26 cellular contexts compared by ENCODE assay signal in the genomic region with DNA sequence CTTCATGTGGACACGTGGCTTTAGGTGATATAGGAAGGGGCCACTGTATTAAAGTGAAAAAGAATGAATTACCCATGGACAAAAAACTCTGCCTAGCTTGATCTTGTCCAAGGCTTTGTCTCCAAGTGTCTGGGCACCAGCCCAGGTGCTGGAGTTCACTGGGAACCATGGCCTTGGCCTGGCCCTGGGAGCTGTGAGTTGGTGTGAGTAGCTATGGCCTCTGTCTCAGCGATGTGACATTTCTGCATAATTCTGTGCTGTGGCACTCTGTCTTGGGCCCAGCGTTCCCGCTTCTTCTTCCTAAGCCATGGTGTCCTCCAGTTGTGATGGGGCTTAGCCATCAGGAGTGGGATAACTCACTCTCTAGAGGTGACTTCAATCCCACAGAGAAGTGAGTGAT.
"Had no signal": no experiment of that assay in that cellular context is flagged by ENCODE, and none has a peak within 500 bp of the region (broad histone marks: within the 10 kb centered on the region; RNA-seq: fewer than 3 reads in every experiment).

No MANE protein-coding gene starts in this region.

- H3K27me3 ChIP-seq: neural progenitor cell, neutrophil, ovary, testis, thyroid gland, transverse colon, upper lobe of left lung had no signal

- H3K27ac ChIP-seq: left ventricle myocardium inferior, neural progenitor cell, neutrophil, ovary, spleen, testis, thyroid gland, transverse colon, upper lobe of left lung had no signal

- H3K4me1 Mint-ChIP-seq: mesothelial cell of epicardium; naive B cell; natural killer cell; stimulated activated effector memory CD8-positive, alpha-beta T cell treated with anti-CD3 and anti-CD28 coated beads, Interleukin-12 subunit alpha, Interleukin-12 subunit beta, amount 100 ng/mL, for 72 hours; stimulated activated naive CD8-positive, alpha-beta T cell treated with anti-CD3 and anti-CD28 coated beads, Interleukin-15, amount 100 ng/mL, for 72 hours had no signal

- H3K36me3 Mint-ChIP-seq: stimulated activated effector memory CD8-positive, alpha-beta T cell treated with anti-CD3 and anti-CD28 coated beads, Interleukin-12 subunit alpha, Interleukin-12 subunit beta, amount 100 ng/mL, for 72 hours had no signal

- H3K36me3 ChIP-seq: left ventricle myocardium inferior, neural progenitor cell, neutrophil, ovary, spleen, thyroid gland, transverse colon, upper lobe of left lung had no signal

- DNase-seq: hippocampal formation; left ventricle myocardium inferior; mesendoderm; naive B cell; natural killer cell; nephron progenitor cell; occipital lobe; ovary; retina; right cardiac atrium; small intestine; spleen; stimulated activated CD4-positive, alpha-beta T cell treated with anti-CD3 and anti-CD28 coated beads, Interleukin-4, amount 100 ng/mL, for 24 hours; stimulated activated naive CD4-positive, alpha-beta T cell; stimulated activated naive CD8-positive, alpha-beta T cell treated with anti-CD3 and anti-CD28 coated beads, Interleukin-15, amount 100 ng/mL, for 72 hours; testis; thyroid gland; transverse colon; upper lobe of left lung had no signal

- H3K4me1 ChIP-seq: left ventricle myocardium inferior, spleen, testis, thyroid gland, transverse colon, upper lobe of left lung had no signal

- H3K4me3 ChIP-seq: left ventricle myocardium inferior, lung, neural progenitor cell, ovary, spleen, testis, thyroid gland, transverse colon, upper lobe of left lung had no signal

- H3K27me3 Mint-ChIP-seq: progenitor cell of endocrine pancreas had no signal

- H3K27ac Mint-ChIP-seq: mesothelial cell of epicardium; naive B cell; natural killer cell; nephron progenitor cell; neural progenitor cell; progenitor cell of endocrine pancreas; stimulated activated effector memory CD8-positive, alpha-beta T cell treated with anti-CD3 and anti-CD28 coated beads, Interleukin-12 subunit alpha, Interleukin-12 subunit beta, amount 100 ng/mL, for 72 hours; stimulated activated naive CD8-positive, alpha-beta T cell treated with anti-CD3 and anti-CD28 coated beads, Interleukin-15, amount 100 ng/mL, for 72 hours had no signal

- H3K9me3 ChIP-seq: testis, thyroid gland had no signal

- H3K9ac ChIP-seq: neural progenitor cell had no signal

- H3K4me3 Mint-ChIP-seq: mesothelial cell of epicardium; naive B cell; natural killer cell; nephron progenitor cell; neural progenitor cell; stimulated activated effector memory CD8-positive, alpha-beta T cell treated with anti-CD3 and anti-CD28 coated beads, Interleukin-12 subunit alpha, Interleukin-12 subunit beta, amount 100 ng/mL, for 72 hours; stimulated activated naive CD8-positive, alpha-beta T cell treated with anti-CD3 and anti-CD28 coated beads, Interleukin-15, amount 100 ng/mL, for 72 hours had no signal

- ATAC-seq: natural killer cell; right cardiac atrium; sciatic nerve; stimulated activated effector memory CD8-positive, alpha-beta T cell treated with anti-CD3 and anti-CD28 coated beads, Interleukin-12 subunit alpha, Interleukin-12 subunit beta, amount 100 ng/mL, for 72 hours; stimulated activated naive CD8-positive, alpha-beta T cell treated with anti-CD3 and anti-CD28 coated beads, Interleukin-15, amount 100 ng/mL, for 72 hours had no signal
